31 cellular contexts compared by ENCODE assay signal in genomic region chr2:6067089-6067488, GRCh38.
"Had no signal": no experiment of that assay in that cellular context is flagged by ENCODE, and none has a peak within 500 bp of the region (broad histone marks: within the 10 kb centered on the region; RNA-seq: fewer than 3 reads in every experiment).

No MANE protein-coding gene starts in this region.

- H3K36me3 ChIP-seq: neural progenitor cell, ovary, right lobe of liver, sigmoid colon, spleen, suprapubic skin, tibial artery, transverse colon, upper lobe of right lung, uterus had no signal

- DNase-seq: natural killer cell; occipital lobe; ovary; posterior cingulate gyrus; psoas muscle; right cardiac atrium; right lobe of liver; sigmoid colon; spleen; stimulated activated CD4-positive, alpha-beta T cell treated with anti-CD3 and anti-CD28 coated beads, Interleukin-12 subunit alpha, Interleukin-12 subunit beta, amount 100 ng/mL, for 4 hours; stimulated activated CD4-positive, alpha-beta T cell treated with anti-CD3 and anti-CD28 coated beads, Interleukin-1b, Interleukin-23, amount 100 ng/mL, for 48 hours; stimulated activated CD4-positive, alpha-beta T cell treated with anti-CD3 and anti-CD28 coated beads, Interleukin-4, amount 100 ng/mL, for 1 hour; stimulated activated CD4-positive, alpha-beta T cell treated with anti-CD3 and anti-CD28 coated beads, Interleukin-4, amount 100 ng/mL, for 4 hours; stimulated activated CD8-positive, alpha-beta memory T cell treated with anti-CD3 and anti-CD28 coated beads, Interleukin-4, amount 100 ng/mL, for 48 hours; stimulated activated naive CD4-positive, alpha-beta T cell; stimulated activated naive CD8-positive, alpha-beta T cell treated with anti-CD3 and anti-CD28 coated beads, Interleukin-15, amount 100 ng/mL, for 72 hours; stimulated activated naive CD8-positive, alpha-beta T cell treated with anti-CD3 and anti-CD28 coated beads, Interleukin-15, Interleukin-2, amounts not matched to agents 100 U/mL and 50 U/mL, for 24 hours; substantia nigra; testis; tibial artery; transverse colon; upper lobe of right lung; uterus had no signal

- H3K27ac ChIP-seq: neural progenitor cell, ovary, parathyroid adenoma, psoas muscle, right lobe of liver, sigmoid colon, spleen, suprapubic skin, testis, tibial artery, transverse colon, upper lobe of right lung, uterus had no signal

- H3K79me2 ChIP-seq: parathyroid adenoma had no signal

- H3K9ac ChIP-seq: neural progenitor cell, parathyroid adenoma had no signal

- H3K27me3 ChIP-seq: neural progenitor cell, ovary, right lobe of liver, sigmoid colon, spleen, suprapubic skin, testis, tibial artery, transverse colon, upper lobe of right lung, uterus had no signal

- H3K9me3 ChIP-seq: ovary, psoas muscle, right lobe of liver, sigmoid colon, spleen, suprapubic skin, testis, tibial artery, transverse colon, upper lobe of right lung, uterus had no signal

- H3K27ac Mint-ChIP-seq: natural killer cell; nephron; progenitor cell of endocrine pancreas; stimulated activated memory B cell treated with anti-CD40 and anti-IgM and Interleukin-4, amounts not matched to agents 10 μg/mL and 1 μg/mL and 100 μg/mL, for 72 hours; stimulated activated naive CD8-positive, alpha-beta T cell treated with anti-CD3 and anti-CD28 coated beads, Interleukin-15, amount 100 ng/mL, for 72 hours; type B pancreatic cell had no signal

- H3K4me3 ChIP-seq: neural progenitor cell, ovary, psoas muscle, right lobe of liver, sigmoid colon, smooth muscle cell, spleen, suprapubic skin, testis, tibial artery, transverse colon, upper lobe of right lung, uterus had no signal

- H3K4me1 ChIP-seq: parathyroid adenoma, psoas muscle, right lobe of liver, spleen, suprapubic skin, testis, tibial artery, transverse colon, upper lobe of right lung, uterus had no signal

- H3K9me3 Mint-ChIP-seq: nephron; neural progenitor cell; stimulated activated memory B cell treated with anti-CD40 and anti-IgM and Interleukin-4, amounts not matched to agents 10 μg/mL and 1 μg/mL and 100 μg/mL, for 72 hours; stimulated activated naive CD8-positive, alpha-beta T cell treated with anti-CD3 and anti-CD28 coated beads, Interleukin-15, amount 100 ng/mL, for 72 hours; type B pancreatic cell had no signal

- H3K36me3 Mint-ChIP-seq: natural killer cell; neural progenitor cell; stimulated activated memory B cell treated with anti-CD40 and anti-IgM and Interleukin-4, amounts not matched to agents 10 μg/mL and 1 μg/mL and 100 μg/mL, for 72 hours; type B pancreatic cell had no signal

- H3K4me1 Mint-ChIP-seq: natural killer cell; stimulated activated memory B cell treated with anti-CD40 and anti-IgM and Interleukin-4, amounts not matched to agents 10 μg/mL and 1 μg/mL and 100 μg/mL, for 72 hours; stimulated activated naive CD8-positive, alpha-beta T cell treated with anti-CD3 and anti-CD28 coated beads, Interleukin-15, amount 100 ng/mL, for 72 hours had no signal

- H2AFZ ChIP-seq: neural progenitor cell, parathyroid adenoma had no signal

- H3K4me3 Mint-ChIP-seq: natural killer cell; nephron; neural progenitor cell; stimulated activated memory B cell treated with anti-CD40 and anti-IgM and Interleukin-4, amounts not matched to agents 10 μg/mL and 1 μg/mL and 100 μg/mL, for 72 hours; stimulated activated naive CD8-positive, alpha-beta T cell treated with anti-CD3 and anti-CD28 coated beads, Interleukin-15, amount 100 ng/mL, for 72 hours; type B pancreatic cell had no signal

- H3K4me2 ChIP-seq: neural progenitor cell, smooth muscle cell had no signal

- H3K27me3 Mint-ChIP-seq: stimulated activated memory B cell treated with anti-CD40 and anti-IgM and Interleukin-4, amounts not matched to agents 10 μg/mL and 1 μg/mL and 100 μg/mL, for 72 hours; stimulated activated naive CD8-positive, alpha-beta T cell treated with anti-CD3 and anti-CD28 coated beads, Interleukin-15, amount 100 ng/mL, for 72 hours had no signal
